8 cellular contexts compared by ENCODE assay signal in the genomic region with DNA sequence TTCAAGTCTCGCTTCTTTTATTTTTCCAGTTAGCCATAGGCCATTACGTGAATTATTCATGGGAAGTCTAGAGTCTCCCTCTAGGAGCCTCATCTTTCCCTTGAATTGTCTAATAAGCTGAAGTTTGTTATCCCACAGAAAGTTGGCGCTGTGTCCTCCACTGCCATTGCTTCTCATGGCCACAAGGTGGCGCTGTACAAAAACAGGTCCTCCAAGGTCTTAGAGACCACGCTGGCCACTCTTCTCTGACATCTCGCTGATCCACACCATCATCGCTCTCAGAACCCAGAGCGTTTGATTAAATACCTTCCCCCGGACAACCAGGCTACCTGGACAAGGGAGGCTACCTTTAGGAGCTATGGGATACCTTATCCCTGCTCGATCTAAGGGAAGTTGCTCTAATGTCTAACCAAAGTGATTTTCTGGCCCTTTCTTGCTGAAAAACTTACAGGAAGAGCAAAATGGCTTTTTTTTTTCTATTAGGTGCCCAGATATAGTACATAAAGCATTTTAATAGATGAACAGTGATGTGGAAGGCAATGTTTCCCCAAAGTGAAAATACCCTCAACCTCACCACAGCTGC.
DNase-seq lines count a peak whose midpoint lies in the region; ATAC-seq lines count a peak whose summit lies in the region.

No MANE protein-coding gene starts in this region.

- no peak overlapping the region for H3K27ac Mint-ChIP-seq in activated T-cell treated with anti-CD3 and anti-CD28 coated beads, Interleukin-2, amount 50 U/mL, for 72 hours

- ATAC-seq in HG03095 (IDR thresholded peaks at IDR 0.05; ENCODE audit: unreplicated experiment) (peak; percentile 47), Right ventricle myocardium superior (ENCODE audit: poor library complexity) (peak; percentile 45), GM21529 (IDR thresholded peaks at IDR 0.05; ENCODE audit: unreplicated experiment) (no peak)
- ATAC-seq in activated T-cell treated with anti-CD3 and anti-CD28 coated beads, Interleukin-2, amount 50 U/mL, for 72 hours (replicated peaks in 1 of 2): peak; percentile 43 to 47

- intact Hi-C loops in Right ventricle myocardium superior (cut with DNase I): loop anchor here (5.0 kb wide), 1 partner anchor 103 kb away; no protein-coding TSS in a partner anchor

- H3K36me3 Mint-ChIP-seq in activated T-cell treated with anti-CD3 and anti-CD28 coated beads, Interleukin-2, amount 50 U/mL, for 72 hours (ENCODE audit: insufficient read depth in 2 of 2): no peaks in the 10 kb centered on the region

- H3K4me1 Mint-ChIP-seq in activated T-cell treated with anti-CD3 and anti-CD28 coated beads, Interleukin-2, amount 50 U/mL, for 72 hours (ENCODE audit: low read depth): no peaks in the 10 kb centered on the region

- H3K9me3 Mint-ChIP-seq in activated T-cell treated with anti-CD3 and anti-CD28 coated beads, Interleukin-2, amount 50 U/mL, for 72 hours: no peaks in the 10 kb centered on the region

- DNase-seq in NCI-H1417 (lab: John Stamatoyannopoulos, UW): peak; percentile 16 to 69 (median 60)
- DNase-seq in NCI-H1417 treated with DMSO at 0.1 percent for 48 hours (lab: John Stamatoyannopoulos, UW): no peak
- DNase-seq in NCI-H524 treated with DMSO at 0.1 percent for 48 hours (lab: John Stamatoyannopoulos, UW): peak; percentile 58
- peak; percentile 30 to 46 for DNase-seq in activated T-cell treated with anti-CD3 and anti-CD28 coated beads, Interleukin-2, amount 50 U/mL, for 72 hours
- no peak for DNase-seq in Right ventricle myocardium superior
- peak; percentile 55 for DNase-seq in renal cortical epithelial cell (ENCODE audit: low read depth)

- peaks cover 16% of the 10 kb centered on the region for H3K27me3 Mint-ChIP-seq in activated T-cell treated with anti-CD3 and anti-CD28 coated beads, Interleukin-2, amount 50 U/mL, for 72 hours (ENCODE audit: low read depth)

- H3K4me3 Mint-ChIP-seq in activated T-cell treated with anti-CD3 and anti-CD28 coated beads, Interleukin-2, amount 50 U/mL, for 72 hours: no peak overlapping the region

Comparison
In these comparisons a context has a peak if more than half of its experiments do, and no peak if none do; other contexts are left out.
1. DNase-seq: peak in NCI-H1417 (3 of 3), NCI-H524 treated with DMSO at 0.1 percent for 48 hours (single experiment), activated T-cell treated with anti-CD3 and anti-CD28 coated beads, Interleukin-2, amount 50 U/mL, for 72 hours (2 of 2) and renal cortical epithelial cell (single experiment); none in NCI-H1417 treated with DMSO at 0.1 percent for 48 hours (single experiment) and Right ventricle myocardium superior (single experiment).